In genomic region chr15:85710340-85710842, GRCh38 we compare ENCODE assay signal across 9 cellular contexts.
DNase-seq lines count a peak whose midpoint lies in the region; ATAC-seq, FAIRE-seq and TF ChIP-seq lines count a peak whose summit lies in the region.
"Had no signal": no experiment of that assay in that cellular context is flagged by ENCODE, and none has a peak within 500 bp of the region (broad histone marks: within the 10 kb centered on the region; RNA-seq: fewer than 3 reads in every experiment).

No MANE protein-coding gene starts in this region.

- no peak for TF ChIP-seq POLR2A in upper lobe of left lung (IDR thresholded peaks at IDR 0.05)

- no peaks in the 10 kb centered on the region for H3K9me3 ChIP-seq in lower lobe of right lung
- no peaks in the 10 kb centered on the region for H3K9me3 ChIP-seq in upper lobe of left lung

- intact Hi-C loops in lower lobe of right lung (cut with DNase I) = no loop called here

- ATAC-seq in GM19452 (IDR thresholded peaks at IDR 0.05; ENCODE audit: unreplicated experiment) = peak; percentile 65
- peak; percentile 43 for ATAC-seq in HG03108 (IDR thresholded peaks at IDR 0.05; ENCODE audit: unreplicated experiment)
- no peak for ATAC-seq in lower lobe of right lung
- ATAC-seq in upper lobe of left lung (ENCODE audit: low FRiP score in 2 of 2) = no peak

- no peak for TF ChIP-seq EP300 in upper lobe of left lung (IDR thresholded peaks at IDR 0.05)

- H3K36me3 ChIP-seq in lower lobe of right lung = peaks cover 82% of the 10 kb centered on the region
- peaks cover 36 to 84% (median 52%) of the 10 kb centered on the region in 4 donors for H3K36me3 ChIP-seq in upper lobe of left lung

- peak; percentile 91 for FAIRE-seq in GM18507 (lab: Jason Lieb, UNC)

- H3K27me3 ChIP-seq in lower lobe of right lung (ENCODE audit: low read depth) = no peaks in the 10 kb centered on the region
- H3K27me3 ChIP-seq in upper lobe of left lung = no peaks in the 10 kb centered on the region

- no peak for DNase-seq in GM18507 (ENCODE audit: extremely low spot score, insufficient read length, low read depth)
- DNase-seq in lower lobe of right lung = no peak
- DNase-seq in C1 segment of cervical spinal cord (lab: John Stamatoyannopoulos, UW) = no peak
- no peak for DNase-seq in NCI-H187 (lab: John Stamatoyannopoulos, UW)
- DNase-seq in upper lobe of left lung = no peak
- DNase-seq: HCEC 1CT, NCI-H510A had no signal

- 80 to 93% methylated on average over 6 to 7 of the region's 7 CpGs for WGBS in upper lobe of left lung, 2 donors

- TF ChIP-seq CTCF in lower lobe of right lung (IDR thresholded peaks at IDR 0.05) (no peak), upper lobe of left lung (IDR thresholded peaks at IDR 0.05) (no peak)

- H3K4me3 ChIP-seq in lower lobe of right lung = no peak overlapping the region
- H3K4me3 ChIP-seq in upper lobe of left lung = no peak overlapping the region

- H3K4me1 ChIP-seq in lower lobe of right lung (peaks cover 40% of the 10 kb centered on the region), upper lobe of left lung (peaks cover 34 to 39% (median 36%) of the 10 kb centered on the region in 4 donors)

- peak overlapping the region; percentile 13 for H3K27ac ChIP-seq in lower lobe of right lung
- peak overlapping the region in 2 of 4 donors; percentile 22 to 89 for H3K27ac ChIP-seq in upper lobe of left lung

Comparison
In these comparisons a context has a peak if more than half of its experiments do, and no peak if none do; other contexts are left out.
1. ATAC-seq: peak in GM19452 (single experiment) and HG03108 (single experiment); none in lower lobe of right lung (0 of 2) and upper lobe of left lung (0 of 2).